ENCODE assay signal across 8 cellular contexts in the genomic region with DNA sequence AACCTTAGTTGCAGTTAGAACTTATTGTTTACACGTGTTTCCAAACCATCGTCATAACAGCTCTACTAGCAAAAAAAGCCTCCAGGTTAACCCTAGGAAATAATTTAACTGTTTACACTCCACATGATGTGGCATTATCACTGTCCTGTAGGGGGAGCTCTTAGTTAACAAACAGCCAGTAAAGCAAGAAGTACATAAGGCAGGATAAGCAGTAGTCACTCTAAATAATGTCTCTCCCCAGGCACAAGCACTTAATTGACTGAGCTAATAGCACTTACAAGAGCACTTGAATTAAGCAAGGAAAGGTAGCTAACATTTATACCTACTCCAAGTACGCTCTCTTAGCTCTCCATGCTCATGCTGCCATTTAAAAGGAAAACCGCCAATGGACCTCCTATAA.
DNase-seq lines count a peak whose midpoint lies in the region; ATAC-seq and TF ChIP-seq lines count a peak whose summit lies in the region.
"Not testable (repeated sequence)": the region's sequence is repeated elsewhere in the genome, so short reads cannot be mapped to it uniquely, and the experiment has no call there.

No MANE protein-coding gene starts in this region.

- not testable (repeated sequence) for H2AFZ ChIP-seq in MM.1S (ENCODE audit: low read length); SK-N-SH (ENCODE audit: low read depth)

- TF ChIP-seq CTCF in BE2C (IDR thresholded peaks at IDR 0.05; ENCODE audit: low read depth, low read length) = peak; percentile 22; the same call in 1 of the 2 replicates
- peak; percentile 15; the same call in 1 of the 2 replicates for TF ChIP-seq CTCF in GM12874 (IDR thresholded peaks at IDR 0.05; ENCODE audit: insufficient read depth, low read depth, low read length)
- TF ChIP-seq CTCF in MM.1S (IDR thresholded peaks at IDR 0.05; ENCODE audit: low read length) = peak; percentile 38
- TF ChIP-seq CTCF in SK-N-SH (IDR thresholded peaks at IDR 0.05) = peak; percentile 52
- TF ChIP-seq CTCF in dorsolateral prefrontal cortex (IDR thresholded peaks at IDR 0.05 in 54 of 56, conservative IDR thresholded peaks at IDR 0.05 in 2 of 56; ENCODE audit: low read depth in 1 of 56, partially characterized antibody in 56 of 56) = peak in 35 of 56 donors; percentile 10 to 46 (median 28)
- TF ChIP-seq CTCF in heart left ventricle (IDR thresholded peaks at IDR 0.05) = peak in 9 of 12 donors; percentile 10 to 40 (median 35)
- peak; percentile 59 for TF ChIP-seq CTCF in neural crest cell (conservative IDR thresholded peaks at IDR 0.05)
- TF ChIP-seq CTCF in upper lobe of right lung (IDR thresholded peaks at IDR 0.05) = peak; percentile 35

- not testable (repeated sequence) for H3K27ac Mint-ChIP-seq in neural crest cell (ENCODE audit: unreplicated experiment)

- not testable (repeated sequence) for H3K27me3 Mint-ChIP-seq in neural crest cell (ENCODE audit: low read depth)

- not testable (repeated sequence) for H3K4me2 ChIP-seq in MM.1S (ENCODE audit: low read depth, low read length); SK-N-SH

- not testable (repeated sequence) for H3K79me2 ChIP-seq in MM.1S (ENCODE audit: low read length); SK-N-SH (ENCODE audit: insufficient read depth)

- not testable (repeated sequence) for H3K9me2 ChIP-seq in MM.1S (replicated peaks; ENCODE audit: insufficient read depth, low read length); SK-N-SH

- TF ChIP-seq RAD21 in SK-N-SH (IDR thresholded peaks at IDR 0.05; ENCODE audit: low read length) = peak; percentile 24

- not testable (repeated sequence) for H3K4me1 ChIP-seq in BE2C; MM.1S (ENCODE audit: low read length); SK-N-SH (ENCODE audit: control insufficient read depth in 1 of 2, insufficient read depth in 2 of 2, low read depth in 1 of 2, low read length in 1 of 2); heart left ventricle; upper lobe of right lung

- not testable (repeated sequence) for H3K4me3 Mint-ChIP-seq in neural crest cell

- not testable (repeated sequence) for H3K9ac ChIP-seq in MM.1S (ENCODE audit: low read length); SK-N-SH

- not testable (repeated sequence) for TF ChIP-seq EP300 in SK-N-SH (IDR thresholded peaks at IDR 0.05; ENCODE audit: borderline replicate concordance in 1 of 2, low read depth in 1 of 2, low read length in 1 of 2)

- not testable (repeated sequence) for H3K36me3 Mint-ChIP-seq in neural crest cell (ENCODE audit: low read depth)

- 23% methylated on average over 4 of the region's 4 CpGs for WGBS in SK-N-SH (ENCODE audit: low lambda C conversion rate)
- 42 to 50% (median 44%) methylated on average over 4 of the region's 4 CpGs for WGBS in heart left ventricle, 4 donors

- intact Hi-C loops in dorsolateral prefrontal cortex (cut with DNase I); heart left ventricle (cut with DNase I); upper lobe of right lung (cut with DNase I): not testable (repeated sequence)

- H3K27me3 ChIP-seq in BE2C; MM.1S (replicated peaks; ENCODE audit: insufficient read depth, low read length); SK-N-SH (ENCODE audit: insufficient read depth); dorsolateral prefrontal cortex; heart left ventricle; upper lobe of right lung: not testable (repeated sequence)

- H3K27ac ChIP-seq in MM.1S (ENCODE audit: low read length); SK-N-SH (ENCODE audit: low read depth in 2 of 2, low read length in 1 of 2); dorsolateral prefrontal cortex; heart left ventricle; upper lobe of right lung: not testable (repeated sequence)

- CTCF ChIA-PET in SK-N-SH (lab: Yijun Ruan, JAX) = interaction anchor here (0.6 kb wide), 1 partner anchor 303 kb away, joined by 3 read pairs; no protein-coding TSS in a partner anchor

- not testable (repeated sequence) for H3K9me3 Mint-ChIP-seq in neural crest cell

- H4K20me1 ChIP-seq in MM.1S (ENCODE audit: insufficient read depth, low read length); SK-N-SH (ENCODE audit: insufficient read depth): not testable (repeated sequence)

- H3K9me3 ChIP-seq in BE2C; MM.1S (replicated peaks; ENCODE audit: insufficient read depth, low read length); SK-N-SH; heart left ventricle; upper lobe of right lung: not testable (repeated sequence)

- not testable (repeated sequence) for ATAC-seq in heart left ventricle
- peak; percentile 68 for ATAC-seq in upper lobe of right lung

- not testable (repeated sequence) for TF ChIP-seq POLR2A in heart left ventricle (IDR thresholded peaks at IDR 0.05)

- DNase-seq in BE2C; MM.1S; SK-N-SH; dorsolateral prefrontal cortex; heart left ventricle; neural crest cell (ENCODE audit: low read depth, low spot score); upper lobe of right lung: not testable (repeated sequence)

- H3K4me3 ChIP-seq in BE2C (ENCODE audit: low read depth, low read length); MM.1S (ENCODE audit: low read length); SK-N-SH (ENCODE audit: low read depth in 2 of 2, low read length in 1 of 2); dorsolateral prefrontal cortex; heart left ventricle; upper lobe of right lung: not testable (repeated sequence)

- not testable (repeated sequence) for H3F3A ChIP-seq in MM.1S (ENCODE audit: insufficient read depth, low read length); SK-N-SH (replicated peaks; ENCODE audit: insufficient read depth)

- not testable (repeated sequence) for H3K36me3 ChIP-seq in BE2C; MM.1S (replicated peaks; ENCODE audit: insufficient read depth, low read length); SK-N-SH (replicated peaks in 1 of 2; ENCODE audit: control insufficient read depth in 1 of 2, insufficient read depth in 2 of 2, low read length in 1 of 2); heart left ventricle; upper lobe of right lung

- POLR2A ChIA-PET in SK-N-SH (lab: Yijun Ruan, JAX) = not testable (repeated sequence)

- not testable (repeated sequence) for H3K4me1 Mint-ChIP-seq in neural crest cell
